In genomic region chr1:205287076-205287475, GRCh38 we compare ENCODE assay signal across 1 cellular context.
TF ChIP-seq lines count a peak whose summit lies in the region.

No MANE protein-coding gene starts in this region.

TF ChIP-seq in IMR-90, 13 proteins besides CTCF, POLR2A, EP300 and RAD21 (continued from another document):
- no peak for TF ChIP-seq USF2 (IDR thresholded peaks at IDR 0.05; ENCODE audit: low read depth, low read length)
- no peak for TF ChIP-seq NFE2L2 (IDR thresholded peaks at IDR 0.05; ENCODE audit: low read depth, low read length)
- TF ChIP-seq SMC3 (IDR thresholded peaks at IDR 0.05; ENCODE audit: low read depth, low read length) = no peak
- TF ChIP-seq ELK1 (IDR thresholded peaks at IDR 0.05; ENCODE audit: borderline replicate concordance, low read depth, low read length) = no peak
- TF ChIP-seq MXI1 (IDR thresholded peaks at IDR 0.05; ENCODE audit: borderline replicate concordance, low read depth, low read length) = no peak
- no peak for TF ChIP-seq CEBPB (IDR thresholded peaks at IDR 0.05; ENCODE audit: low read depth, low read length)
- no peak for TF ChIP-seq MAFK (IDR thresholded peaks at IDR 0.05; ENCODE audit: low read depth, low read length)
- TF ChIP-seq RFX5 (IDR thresholded peaks at IDR 0.05; ENCODE audit: low read depth, low read length) = no peak
